In the genomic region with DNA sequence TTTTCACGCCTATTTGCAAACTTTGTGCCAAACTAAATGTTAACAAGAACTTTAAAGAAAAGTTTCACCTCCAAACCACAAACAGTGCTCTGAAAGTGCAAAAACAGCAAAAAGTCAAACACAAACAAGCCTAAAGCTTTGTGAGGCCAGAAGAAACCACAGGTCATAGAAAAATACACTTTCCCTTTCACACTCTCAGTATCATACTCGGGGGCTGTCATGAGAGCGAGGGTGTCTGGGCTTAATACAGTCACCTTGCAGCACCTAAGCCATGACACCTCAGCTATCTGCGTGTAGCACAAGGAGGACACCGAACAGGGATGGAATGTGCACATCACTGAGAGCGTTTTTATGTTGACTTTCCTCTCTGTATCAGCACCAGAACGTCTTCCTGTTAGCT, we compare ENCODE assay signal across 12 cellular contexts. TPM values are rescaled to one million over a fixed set of nuclear protein-coding genes. Genes with fewer than 3 reads are reported as not detected.
DNase-seq lines count a peak whose midpoint lies in the region; ATAC-seq and TF ChIP-seq lines count a peak whose summit lies in the region.
"Had no signal": no experiment of that assay in that cellular context is flagged by ENCODE, and none has a peak within 500 bp of the region (broad histone marks: within the 10 kb centered on the region; RNA-seq: fewer than 3 reads in every experiment).

No MANE protein-coding gene starts in this region.

- POLR2A ChIA-PET in activated CD8-positive, alpha-beta T cell treated with anti-CD3 and anti-CD28 coated beads, Interleukin-2, amount 10 ng/mL, durations not matched to agents 7 days and 5 days (lab: Charles Lee): interaction anchor here (0.6 to 1.3 kb wide), 2 partner anchors 8 to 146 kb away, joined by 3 to 5 read pairs; no protein-coding TSS in a partner anchor

- H3K9me3 ChIP-seq in uterus: no peaks in the 10 kb centered on the region
- H3K9me3 ChIP-seq: adrenal gland, stomach had no signal

- H3K27ac ChIP-seq in uterus: no peak overlapping the region
- H3K27ac ChIP-seq: adrenal gland, stomach had no signal

- H3K9me3 Mint-ChIP-seq in activated CD8-positive, alpha-beta T cell treated with anti-CD3 and anti-CD28 coated beads, Interleukin-2, amount 10 ng/mL, durations not matched to agents 7 days and 5 days (ENCODE audit: insufficient read depth): no peaks in the 10 kb centered on the region
- no peaks in the 10 kb centered on the region for H3K9me3 Mint-ChIP-seq in stimulated activated effector memory CD8-positive, alpha-beta T cell treated with anti-CD3 and anti-CD28 coated beads, Interleukin-12 subunit alpha, Interleukin-12 subunit beta, amount 100 ng/mL, for 72 hours

- TF ChIP-seq POLR2A in uterus (IDR thresholded peaks at IDR 0.05): no peak

- H3K4me3 ChIP-seq in uterus: no peak overlapping the region
- H3K4me3 ChIP-seq: adrenal gland, stomach had no signal

- no peaks in the 10 kb centered on the region for H3K27me3 ChIP-seq in uterus
- H3K27me3 ChIP-seq: adrenal gland, stomach had no signal

- H3K4me1 ChIP-seq in uterus: no peaks in the 10 kb centered on the region
- H3K4me1 ChIP-seq: adrenal gland, stomach had no signal

- DNase-seq in activated naive CD4-positive, alpha-beta T cell treated with Interleukin-2 at 50 U/mL for 16 hours: peak; percentile 31
- DNase-seq in activated naive CD4-positive, alpha-beta T cell (lab: John Stamatoyannopoulos, UW): no peak
- peak; percentile 50 for DNase-seq in activated CD8-positive, alpha-beta T cell treated with anti-CD3 and anti-CD28 coated beads, Interleukin-2, amount 10 ng/mL, durations not matched to agents 7 days and 5 days
- peak in 1 of 2 donors; percentile 64 for DNase-seq in stimulated activated effector memory CD8-positive, alpha-beta T cell treated with anti-CD3 and anti-CD28 coated beads, Interleukin-12 subunit alpha, Interleukin-12 subunit beta, amount 100 ng/mL, for 72 hours (ENCODE audit: low spot score in 2 of 2)
- DNase-seq in medulla oblongata (ENCODE audit: extremely low spot score) (no peak), uterus (no peak), NCI-H748 (lab: John Stamatoyannopoulos, UW; ENCODE audit: unreplicated experiment) (no peak)
- DNase-seq: adrenal gland, foreskin fibroblast, NCI-H1930, stomach had no signal

- peak; percentile 86 for ATAC-seq in HG02852 (IDR thresholded peaks at IDR 0.05; ENCODE audit: unreplicated experiment)
- ATAC-seq in activated CD8-positive, alpha-beta T cell treated with anti-CD3 and anti-CD28 coated beads, Interleukin-2, amount 10 ng/mL, durations not matched to agents 7 days and 5 days: peak; percentile 90
- ATAC-seq in stimulated activated effector memory CD8-positive, alpha-beta T cell treated with anti-CD3 and anti-CD28 coated beads, Interleukin-12 subunit alpha, Interleukin-12 subunit beta, amount 100 ng/mL, for 72 hours: peak; percentile 99

- peaks cover 6% of the 10 kb centered on the region for H3K27me3 Mint-ChIP-seq in activated CD8-positive, alpha-beta T cell treated with anti-CD3 and anti-CD28 coated beads, Interleukin-2, amount 10 ng/mL, durations not matched to agents 7 days and 5 days (ENCODE audit: low read depth)

- no peaks in the 10 kb centered on the region for H3K36me3 Mint-ChIP-seq in activated CD8-positive, alpha-beta T cell treated with anti-CD3 and anti-CD28 coated beads, Interleukin-2, amount 10 ng/mL, durations not matched to agents 7 days and 5 days (ENCODE audit: low read depth)
- H3K36me3 Mint-ChIP-seq in stimulated activated effector memory CD8-positive, alpha-beta T cell treated with anti-CD3 and anti-CD28 coated beads, Interleukin-12 subunit alpha, Interleukin-12 subunit beta, amount 100 ng/mL, for 72 hours: no peaks in the 10 kb centered on the region

- TF ChIP-seq CTCF in uterus (IDR thresholded peaks at IDR 0.05): no peak

- peak overlapping the region; percentile 22 for H3K4me3 Mint-ChIP-seq in activated CD8-positive, alpha-beta T cell treated with anti-CD3 and anti-CD28 coated beads, Interleukin-2, amount 10 ng/mL, durations not matched to agents 7 days and 5 days
- H3K4me3 Mint-ChIP-seq in stimulated activated effector memory CD8-positive, alpha-beta T cell treated with anti-CD3 and anti-CD28 coated beads, Interleukin-12 subunit alpha, Interleukin-12 subunit beta, amount 100 ng/mL, for 72 hours: peak overlapping the region; percentile 15

- H3K4me1 Mint-ChIP-seq in activated CD8-positive, alpha-beta T cell treated with anti-CD3 and anti-CD28 coated beads, Interleukin-2, amount 10 ng/mL, durations not matched to agents 7 days and 5 days (ENCODE audit: low read depth): peaks cover 18% of the 10 kb centered on the region
- peaks cover 26% of the 10 kb centered on the region for H3K4me1 Mint-ChIP-seq in stimulated activated effector memory CD8-positive, alpha-beta T cell treated with anti-CD3 and anti-CD28 coated beads, Interleukin-12 subunit alpha, Interleukin-12 subunit beta, amount 100 ng/mL, for 72 hours

- H3K36me3 ChIP-seq in uterus: no peaks in the 10 kb centered on the region
- H3K36me3 ChIP-seq: adrenal gland, stomach had no signal

- intact Hi-C loops in uterus (cut with DNase I; ENCODE audit: low total_unique reads): no loop called here

- CTCF ChIA-PET in activated CD8-positive, alpha-beta T cell treated with anti-CD3 and anti-CD28 coated beads, Interleukin-2, amount 10 ng/mL, durations not matched to agents 7 days and 5 days (lab: Charles Lee): interaction anchor here (1.3 to 2.8 kb wide), 7 partner anchors 14 to 529 kb away, joined by 3 to 29 read pairs (median 7); no protein-coding TSS in a partner anchor

- peak overlapping the region; percentile 67 for H3K27ac Mint-ChIP-seq in activated CD8-positive, alpha-beta T cell treated with anti-CD3 and anti-CD28 coated beads, Interleukin-2, amount 10 ng/mL, durations not matched to agents 7 days and 5 days
- no peak overlapping the region for H3K27ac Mint-ChIP-seq in stimulated activated effector memory CD8-positive, alpha-beta T cell treated with anti-CD3 and anti-CD28 coated beads, Interleukin-12 subunit alpha, Interleukin-12 subunit beta, amount 100 ng/mL, for 72 hours

RNA-seq across cellular contexts. Expression of gene SEH1L, which starts 26.6 kb away (rescaled TPM):
- 10 to 100 TPM; 58.6 to 62.3 TPM for total RNA-seq in activated CD8-positive, alpha-beta T cell treated with anti-CD3 and anti-CD28 coated beads, Interleukin-2, amount 10 ng/mL, durations not matched to agents 7 days and 5 days
- total RNA-seq in uterus: 10 to 100 TPM; 14.4 to 53.8 (median 46.4) TPM

RNA-seq across cellular contexts. Expression of gene PTPN2, which starts 37.1 kb away (rescaled TPM):
- 10 to 100 TPM; 52.9 to 53.6 TPM for total RNA-seq in activated CD8-positive, alpha-beta T cell treated with anti-CD3 and anti-CD28 coated beads, Interleukin-2, amount 10 ng/mL, durations not matched to agents 7 days and 5 days
- 10 to 100 TPM; 22.9 to 57.6 (median 37.5) TPM for total RNA-seq in uterus

Comparison
In these comparisons a context has a peak if more than half of its experiments do, and no peak if none do; other contexts are left out.
1. DNase-seq: peak in activated naive CD4-positive, alpha-beta T cell treated with Interleukin-2 at 50 U/mL for 16 hours (single experiment) and activated CD8-positive, alpha-beta T cell treated with anti-CD3 and anti-CD28 coated beads, Interleukin-2, amount 10 ng/mL, durations not matched to agents 7 days and 5 days (single experiment); none in activated naive CD4-positive, alpha-beta T cell (0 of 4), medulla oblongata (single experiment), uterus (0 of 2) and NCI-H748 (single experiment).
2. Peak in every context shown above with its lines, with median percentiles within 50 percentile points of each other: ATAC-seq.